Comparison of ENCODE assay signal across 1 cellular context in the genomic region with DNA sequence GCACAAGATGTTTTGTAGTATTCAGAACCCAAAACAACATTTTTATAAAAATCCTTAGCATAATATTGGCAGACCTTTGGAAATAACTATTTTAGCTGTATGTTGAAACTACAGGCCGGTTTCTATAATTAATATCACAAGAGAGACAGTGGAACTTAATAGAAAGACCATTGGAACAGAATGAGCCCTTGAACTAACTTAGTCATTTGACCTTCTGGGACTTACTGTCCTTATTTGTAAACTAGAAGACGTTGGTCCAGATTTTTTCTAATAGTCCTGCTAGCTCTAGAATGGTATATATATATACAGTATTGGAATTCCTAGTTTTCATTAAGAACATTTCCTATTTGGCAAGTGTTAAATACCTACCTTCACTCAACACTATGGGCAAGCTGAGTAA.
TF ChIP-seq lines count a peak whose summit lies in the region.

No MANE protein-coding gene starts in this region.

TF ChIP-seq in GM23338, 12 proteins besides CTCF, POLR2A, EP300 and RAD21 (continued from another document):
- TF ChIP-seq POLR2AphosphoS5 (IDR thresholded peaks at IDR 0.05; ENCODE audit: low read depth) (no peak), JUNB (IDR thresholded peaks at IDR 0.05; ENCODE audit: unreplicated experiment) (no peak), ZNF331 (CRISPR knock-in tag; IDR thresholded peaks at IDR 0.05; ENCODE audit: low read depth) (no peak), ZNF114 (CRISPR knock-in tag; IDR thresholded peaks at IDR 0.05) (no peak), CREB1 (CRISPR knock-in tag; IDR thresholded peaks at IDR 0.05; ENCODE audit: low read depth) (no peak)
- TF ChIP-seq, protein P1, sequence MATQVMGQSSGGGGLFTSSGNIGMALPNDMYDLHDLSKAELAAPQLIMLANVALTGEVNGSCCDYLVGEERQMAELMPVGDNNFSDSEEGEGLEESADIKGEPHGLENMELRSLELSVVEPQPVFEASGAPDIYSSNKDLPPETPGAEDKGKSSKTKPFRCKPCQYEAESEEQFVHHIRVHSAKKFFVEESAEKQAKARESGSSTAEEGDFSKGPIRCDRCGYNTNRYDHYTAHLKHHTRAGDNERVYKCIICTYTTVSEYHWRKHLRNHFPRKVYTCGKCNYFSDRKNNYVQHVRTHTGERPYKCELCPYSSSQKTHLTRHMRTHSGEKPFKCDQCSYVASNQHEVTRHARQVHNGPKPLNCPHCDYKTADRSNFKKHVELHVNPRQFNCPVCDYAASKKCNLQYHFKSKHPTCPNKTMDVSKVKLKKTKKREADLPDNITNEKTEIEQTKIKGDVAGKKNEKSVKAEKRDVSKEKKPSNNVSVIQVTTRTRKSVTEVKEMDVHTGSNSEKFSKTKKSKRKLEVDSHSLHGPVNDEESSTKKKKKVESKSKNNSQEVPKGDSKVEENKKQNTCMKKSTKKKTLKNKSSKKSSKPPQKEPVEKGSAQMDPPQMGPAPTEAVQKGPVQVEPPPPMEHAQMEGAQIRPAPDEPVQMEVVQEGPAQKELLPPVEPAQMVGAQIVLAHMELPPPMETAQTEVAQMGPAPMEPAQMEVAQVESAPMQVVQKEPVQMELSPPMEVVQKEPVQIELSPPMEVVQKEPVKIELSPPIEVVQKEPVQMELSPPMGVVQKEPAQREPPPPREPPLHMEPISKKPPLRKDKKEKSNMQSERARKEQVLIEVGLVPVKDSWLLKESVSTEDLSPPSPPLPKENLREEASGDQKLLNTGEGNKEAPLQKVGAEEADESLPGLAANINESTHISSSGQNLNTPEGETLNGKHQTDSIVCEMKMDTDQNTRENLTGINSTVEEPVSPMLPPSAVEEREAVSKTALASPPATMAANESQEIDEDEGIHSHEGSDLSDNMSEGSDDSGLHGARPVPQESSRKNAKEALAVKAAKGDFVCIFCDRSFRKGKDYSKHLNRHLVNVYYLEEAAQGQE (IDR thresholded peaks at IDR 0.05; ENCODE audit: unreplicated experiment), result no peak
